Comparison of ENCODE assay signal across 2 cellular contexts in the genomic region with DNA sequence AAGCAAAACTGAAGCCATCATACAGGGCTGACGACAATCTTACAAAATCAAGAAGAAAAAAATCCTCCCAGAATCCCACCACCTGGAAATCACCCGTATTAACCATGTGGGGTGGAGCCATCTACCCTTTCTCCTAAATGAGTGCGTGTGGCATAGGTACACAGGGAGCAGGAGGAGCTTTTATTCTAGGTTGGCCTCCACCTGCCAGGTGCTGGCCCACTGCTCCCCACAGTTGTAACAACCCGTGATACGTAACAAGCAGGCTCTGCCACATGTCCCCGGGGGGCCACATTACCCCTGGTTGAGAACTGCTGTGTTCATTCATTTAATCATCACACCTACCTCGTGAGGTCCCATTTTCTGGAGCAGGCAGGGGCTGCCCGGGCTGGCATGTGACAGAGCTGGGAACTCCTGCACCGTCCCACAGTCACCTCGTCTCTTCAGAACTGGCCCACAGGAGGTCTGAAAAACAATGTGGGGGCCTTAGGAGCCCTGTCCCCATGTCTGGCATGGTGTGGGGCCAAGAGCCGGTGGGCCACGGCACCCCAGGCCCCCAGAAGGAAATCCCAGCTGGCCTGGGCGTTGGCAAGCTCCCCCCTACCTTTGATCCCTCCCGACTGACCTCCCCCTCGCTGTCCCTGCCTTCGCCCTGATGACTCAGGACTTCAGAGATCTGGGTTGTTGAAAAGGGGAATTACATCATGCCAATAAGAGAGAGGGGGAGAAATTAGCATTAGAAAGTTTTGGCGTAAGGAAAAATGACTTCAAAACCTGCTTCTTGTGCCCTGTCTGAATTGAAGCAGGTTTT.
TF ChIP-seq lines count a peak whose summit lies in the region.

No MANE protein-coding gene starts in this region.

TF ChIP-seq in H1, 55 proteins besides CTCF, POLR2A, EP300 and RAD21 (continued from another document):
- TF ChIP-seq EZH2 (IDR thresholded peaks at IDR 0.05; ENCODE audit: low read depth, low read length, severe bottlenecking): no peak
- no peak for TF ChIP-seq JUND (IDR thresholded peaks at IDR 0.05; ENCODE audit: low read length)
- TF ChIP-seq SP1 (IDR thresholded peaks at IDR 0.05; ENCODE audit: low read depth, low read length): no peak
- TF ChIP-seq RBBP5 (IDR thresholded peaks at IDR 0.05; ENCODE audit: borderline replicate concordance, low read depth, low read length): no peak
- TF ChIP-seq KDM5A (IDR thresholded peaks at IDR 0.05; ENCODE audit: low read length): no peak
- TF ChIP-seq, protein P1, sequence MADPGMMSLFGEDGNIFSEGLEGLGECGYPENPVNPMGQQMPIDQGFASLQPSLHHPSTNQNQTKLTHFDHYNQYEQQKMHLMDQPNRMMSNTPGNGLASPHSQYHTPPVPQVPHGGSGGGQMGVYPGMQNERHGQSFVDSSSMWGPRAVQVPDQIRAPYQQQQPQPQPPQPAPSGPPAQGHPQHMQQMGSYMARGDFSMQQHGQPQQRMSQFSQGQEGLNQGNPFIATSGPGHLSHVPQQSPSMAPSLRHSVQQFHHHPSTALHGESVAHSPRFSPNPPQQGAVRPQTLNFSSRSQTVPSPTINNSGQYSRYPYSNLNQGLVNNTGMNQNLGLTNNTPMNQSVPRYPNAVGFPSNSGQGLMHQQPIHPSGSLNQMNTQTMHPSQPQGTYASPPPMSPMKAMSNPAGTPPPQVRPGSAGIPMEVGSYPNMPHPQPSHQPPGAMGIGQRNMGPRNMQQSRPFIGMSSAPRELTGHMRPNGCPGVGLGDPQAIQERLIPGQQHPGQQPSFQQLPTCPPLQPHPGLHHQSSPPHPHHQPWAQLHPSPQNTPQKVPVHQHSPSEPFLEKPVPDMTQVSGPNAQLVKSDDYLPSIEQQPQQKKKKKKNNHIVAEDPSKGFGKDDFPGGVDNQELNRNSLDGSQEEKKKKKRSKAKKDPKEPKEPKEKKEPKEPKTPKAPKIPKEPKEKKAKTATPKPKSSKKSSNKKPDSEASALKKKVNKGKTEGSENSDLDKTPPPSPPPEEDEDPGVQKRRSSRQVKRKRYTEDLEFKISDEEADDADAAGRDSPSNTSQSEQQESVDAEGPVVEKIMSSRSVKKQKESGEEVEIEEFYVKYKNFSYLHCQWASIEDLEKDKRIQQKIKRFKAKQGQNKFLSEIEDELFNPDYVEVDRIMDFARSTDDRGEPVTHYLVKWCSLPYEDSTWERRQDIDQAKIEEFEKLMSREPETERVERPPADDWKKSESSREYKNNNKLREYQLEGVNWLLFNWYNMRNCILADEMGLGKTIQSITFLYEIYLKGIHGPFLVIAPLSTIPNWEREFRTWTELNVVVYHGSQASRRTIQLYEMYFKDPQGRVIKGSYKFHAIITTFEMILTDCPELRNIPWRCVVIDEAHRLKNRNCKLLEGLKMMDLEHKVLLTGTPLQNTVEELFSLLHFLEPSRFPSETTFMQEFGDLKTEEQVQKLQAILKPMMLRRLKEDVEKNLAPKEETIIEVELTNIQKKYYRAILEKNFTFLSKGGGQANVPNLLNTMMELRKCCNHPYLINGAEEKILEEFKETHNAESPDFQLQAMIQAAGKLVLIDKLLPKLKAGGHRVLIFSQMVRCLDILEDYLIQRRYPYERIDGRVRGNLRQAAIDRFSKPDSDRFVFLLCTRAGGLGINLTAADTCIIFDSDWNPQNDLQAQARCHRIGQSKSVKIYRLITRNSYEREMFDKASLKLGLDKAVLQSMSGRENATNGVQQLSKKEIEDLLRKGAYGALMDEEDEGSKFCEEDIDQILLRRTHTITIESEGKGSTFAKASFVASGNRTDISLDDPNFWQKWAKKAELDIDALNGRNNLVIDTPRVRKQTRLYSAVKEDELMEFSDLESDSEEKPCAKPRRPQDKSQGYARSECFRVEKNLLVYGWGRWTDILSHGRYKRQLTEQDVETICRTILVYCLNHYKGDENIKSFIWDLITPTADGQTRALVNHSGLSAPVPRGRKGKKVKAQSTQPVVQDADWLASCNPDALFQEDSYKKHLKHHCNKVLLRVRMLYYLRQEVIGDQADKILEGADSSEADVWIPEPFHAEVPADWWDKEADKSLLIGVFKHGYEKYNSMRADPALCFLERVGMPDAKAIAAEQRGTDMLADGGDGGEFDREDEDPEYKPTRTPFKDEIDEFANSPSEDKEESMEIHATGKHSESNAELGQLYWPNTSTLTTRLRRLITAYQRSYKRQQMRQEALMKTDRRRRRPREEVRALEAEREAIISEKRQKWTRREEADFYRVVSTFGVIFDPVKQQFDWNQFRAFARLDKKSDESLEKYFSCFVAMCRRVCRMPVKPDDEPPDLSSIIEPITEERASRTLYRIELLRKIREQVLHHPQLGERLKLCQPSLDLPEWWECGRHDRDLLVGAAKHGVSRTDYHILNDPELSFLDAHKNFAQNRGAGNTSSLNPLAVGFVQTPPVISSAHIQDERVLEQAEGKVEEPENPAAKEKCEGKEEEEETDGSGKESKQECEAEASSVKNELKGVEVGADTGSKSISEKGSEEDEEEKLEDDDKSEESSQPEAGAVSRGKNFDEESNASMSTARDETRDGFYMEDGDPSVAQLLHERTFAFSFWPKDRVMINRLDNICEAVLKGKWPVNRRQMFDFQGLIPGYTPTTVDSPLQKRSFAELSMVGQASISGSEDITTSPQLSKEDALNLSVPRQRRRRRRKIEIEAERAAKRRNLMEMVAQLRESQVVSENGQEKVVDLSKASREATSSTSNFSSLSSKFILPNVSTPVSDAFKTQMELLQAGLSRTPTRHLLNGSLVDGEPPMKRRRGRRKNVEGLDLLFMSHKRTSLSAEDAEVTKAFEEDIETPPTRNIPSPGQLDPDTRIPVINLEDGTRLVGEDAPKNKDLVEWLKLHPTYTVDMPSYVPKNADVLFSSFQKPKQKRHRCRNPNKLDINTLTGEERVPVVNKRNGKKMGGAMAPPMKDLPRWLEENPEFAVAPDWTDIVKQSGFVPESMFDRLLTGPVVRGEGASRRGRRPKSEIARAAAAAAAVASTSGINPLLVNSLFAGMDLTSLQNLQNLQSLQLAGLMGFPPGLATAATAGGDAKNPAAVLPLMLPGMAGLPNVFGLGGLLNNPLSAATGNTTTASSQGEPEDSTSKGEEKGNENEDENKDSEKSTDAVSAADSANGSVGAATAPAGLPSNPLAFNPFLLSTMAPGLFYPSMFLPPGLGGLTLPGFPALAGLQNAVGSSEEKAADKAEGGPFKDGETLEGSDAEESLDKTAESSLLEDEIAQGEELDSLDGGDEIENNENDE (IDR thresholded peaks at IDR 0.05; ENCODE audit: insufficient replicate concordance, low read length): no peak
- TF ChIP-seq TAF7 (optimal IDR thresholded peaks at IDR 0.05; ENCODE audit: borderline replicate concordance, low read depth, low read length): no peak
TF ChIP-seq in H1: peak in this region for 0.

TF ChIP-seq in HEK293T, 16 proteins besides CTCF, POLR2A, EP300 and RAD21 (continued from another document):
- TF ChIP-seq FOXA1 (IDR thresholded peaks at IDR 0.05) (no peak), CTBP1 (IDR thresholded peaks at IDR 0.05; ENCODE audit: borderline replicate concordance) (no peak), SP1 (IDR thresholded peaks at IDR 0.05) (no peak), L3MBTL2 (conservative IDR thresholded peaks at IDR 0.05) (no peak), HDGF (IDR thresholded peaks at IDR 0.05; ENCODE audit: borderline replicate concordance) (no peak), ELF4 (IDR thresholded peaks at IDR 0.05) (no peak), FOXK2 (IDR thresholded peaks at IDR 0.05) (no peak), FOXM1 (IDR thresholded peaks at IDR 0.05; ENCODE audit: borderline replicate concordance) (no peak), LEF1 (IDR thresholded peaks at IDR 0.05; ENCODE audit: borderline replicate concordance) (no peak)
- TF ChIP-seq, protein P2, sequence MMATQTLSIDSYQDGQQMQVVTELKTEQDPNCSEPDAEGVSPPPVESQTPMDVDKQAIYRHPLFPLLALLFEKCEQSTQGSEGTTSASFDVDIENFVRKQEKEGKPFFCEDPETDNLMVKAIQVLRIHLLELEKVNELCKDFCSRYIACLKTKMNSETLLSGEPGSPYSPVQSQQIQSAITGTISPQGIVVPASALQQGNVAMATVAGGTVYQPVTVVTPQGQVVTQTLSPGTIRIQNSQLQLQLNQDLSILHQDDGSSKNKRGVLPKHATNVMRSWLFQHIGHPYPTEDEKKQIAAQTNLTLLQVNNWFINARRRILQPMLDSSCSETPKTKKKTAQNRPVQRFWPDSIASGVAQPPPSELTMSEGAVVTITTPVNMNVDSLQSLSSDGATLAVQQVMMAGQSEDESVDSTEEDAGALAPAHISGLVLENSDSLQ (IDR thresholded peaks at IDR 0.05): no peak
